1 cellular context compared by ENCODE assay signal in genomic region chr22:39962071-39962470, GRCh38.
TF ChIP-seq lines count a peak whose summit lies in the region.

No MANE protein-coding gene starts in this region.

TF ChIP-seq in SK-N-SH treated with all-trans-retinoic acid at 6 μM for 48 hours, 23 proteins besides CTCF, POLR2A, EP300 and RAD21 (continued from another document):
- TF ChIP-seq CREB5 (CRISPR knock-in tag; IDR thresholded peaks at IDR 0.05; ENCODE audit: low read depth) = no peak
- TF ChIP-seq TOX (CRISPR knock-in tag; IDR thresholded peaks at IDR 0.05; ENCODE audit: borderline replicate concordance) = no peak
- TF ChIP-seq ZFP3 (CRISPR knock-in tag; IDR thresholded peaks at IDR 0.05) = no peak
- TF ChIP-seq TCF4 (CRISPR knock-in tag; IDR thresholded peaks at IDR 0.05; ENCODE audit: borderline replicate concordance) = no peak
- no peak for TF ChIP-seq OSR1 (CRISPR knock-in tag; IDR thresholded peaks at IDR 0.05)
- no peak for TF ChIP-seq ZNF8 (CRISPR knock-in tag; IDR thresholded peaks at IDR 0.05)
- no peak for TF ChIP-seq ZFP30 (CRISPR knock-in tag; IDR thresholded peaks at IDR 0.05)
- no peak for TF ChIP-seq PPARA (CRISPR knock-in tag; IDR thresholded peaks at IDR 0.05; ENCODE audit: borderline replicate concordance)
- TF ChIP-seq ESRRG (CRISPR knock-in tag; IDR thresholded peaks at IDR 0.05) = no peak
- no peak for TF ChIP-seq BACH2 (CRISPR knock-in tag; IDR thresholded peaks at IDR 0.05; ENCODE audit: borderline replicate concordance)
- no peak for TF ChIP-seq CSDC2 (CRISPR knock-in tag; IDR thresholded peaks at IDR 0.05)
- no peak for TF ChIP-seq ZC3H10 (CRISPR knock-in tag; IDR thresholded peaks at IDR 0.05)
- TF ChIP-seq PATZ1 (CRISPR knock-in tag; IDR thresholded peaks at IDR 0.05; ENCODE audit: borderline replicate concordance) = no peak
- no peak for TF ChIP-seq CSRNP3 (CRISPR knock-in tag; IDR thresholded peaks at IDR 0.05)
- no peak for TF ChIP-seq ZNF70 (CRISPR knock-in tag; IDR thresholded peaks at IDR 0.05)
